ENCODE assay signal across 8 cellular contexts in the genomic region with DNA sequence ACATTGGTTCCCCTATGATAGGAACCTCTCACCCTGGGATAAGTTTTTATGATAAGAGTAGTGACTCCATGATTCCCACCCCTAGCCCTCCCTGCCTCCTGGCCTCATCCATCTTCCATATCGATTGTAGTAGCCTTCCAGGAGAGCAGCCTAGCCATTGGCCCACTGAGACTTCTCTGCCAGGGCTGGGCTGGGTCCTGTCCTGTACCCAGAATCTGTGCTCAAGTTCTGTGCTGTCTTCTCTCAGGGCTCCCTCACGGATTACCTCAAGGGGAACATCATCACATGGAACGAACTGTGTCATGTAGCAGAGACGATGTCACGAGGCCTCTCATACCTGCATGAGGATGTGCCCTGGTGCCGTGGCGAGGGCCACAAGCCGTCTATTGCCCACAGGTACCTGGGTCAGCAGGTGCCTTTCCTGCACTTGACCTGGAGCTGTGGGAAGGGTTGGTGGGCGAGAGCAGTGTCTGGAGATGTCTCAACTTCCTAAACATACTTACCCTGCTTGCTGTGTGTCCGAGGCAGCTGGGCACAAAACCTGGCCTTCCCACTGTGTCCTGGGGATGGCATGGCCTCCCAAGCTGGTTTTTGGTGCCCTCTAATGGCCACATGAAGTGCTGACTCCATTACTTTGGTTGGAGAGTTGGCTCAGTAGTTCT. TPM values are rescaled to one million over a fixed set of nuclear protein-coding genes. Genes with fewer than 3 reads are reported as not detected.
DNase-seq lines count a peak whose midpoint lies in the region; ATAC-seq and TF ChIP-seq lines count a peak whose summit lies in the region.

No MANE protein-coding gene starts in this region.

- H3K27ac Mint-ChIP-seq in activated CD4-positive, alpha-beta memory T cell treated with anti-CD3 and anti-CD28 coated beads for 36 hours, result no peak overlapping the region

- CTCF ChIA-PET in activated CD4-positive, alpha-beta memory T cell treated with anti-CD3 and anti-CD28 coated beads for 36 hours (lab: Charles Lee), result interaction anchor here (0.5 to 6.8 kb wide), 28 partner anchors 10 to 515 kb away, joined by 3 to 75 read pairs (median 4); a partner anchor contains a TSS

- H3K4me3 Mint-ChIP-seq in activated CD4-positive, alpha-beta memory T cell treated with anti-CD3 and anti-CD28 coated beads for 36 hours, result no peak overlapping the region

- in situ Hi-C loops in G401 (cut with HindIII; ENCODE audit: low sequenced_read_pairs), result no loop called here

- TF ChIP-seq POLR2A in tibial nerve (IDR thresholded peaks at IDR 0.05), result no peak

- H3K36me3 ChIP-seq in tibial nerve, result peaks cover 6 to 72% (median 12%) of the 10 kb centered on the region in 3 donors

- H3K27ac ChIP-seq in tibial nerve, result no peak overlapping the region

- H3K4me3 ChIP-seq in epithelial cell of esophagus (ENCODE audit: low read length), result no peak overlapping the region
- H3K4me3 ChIP-seq in tibial nerve, result no peak overlapping the region

- intact Hi-C loops in activated CD4-positive, alpha-beta memory T cell treated with anti-CD3 and anti-CD28 coated beads for 36 hours (cut with micrococcal nuclease), result loop anchor here (2.0 to 5.0 kb wide), 3 partner anchors 133 to 362 kb away; a partner anchor contains a TSS

- no peak for ATAC-seq in HG02973 (IDR thresholded peaks at IDR 0.05; ENCODE audit: unreplicated experiment)

- POLR2A ChIA-PET in activated CD4-positive, alpha-beta memory T cell treated with anti-CD3 and anti-CD28 coated beads for 36 hours (lab: Charles Lee), result no interaction called here

- peaks cover 0 to 4% (median 0%) of the 10 kb centered on the region in 4 donors for H3K4me1 ChIP-seq in tibial nerve

- H3K9me3 ChIP-seq in tibial nerve, result no peaks in the 10 kb centered on the region

- H3K27me3 ChIP-seq in tibial nerve, result no peaks in the 10 kb centered on the region

- DNase-seq in G401 (ENCODE audit: low spot score) (peak; percentile 90), GOT3 (lab: John Stamatoyannopoulos, UW) (peak; percentile 18), NCI-H2029 (lab: John Stamatoyannopoulos, UW) (peak; percentile 14), epithelial cell of esophagus (ENCODE audit: low read depth) (peak; percentile 65), middle frontal gyrus (ENCODE audit: extremely low spot score, low spot score) (peak; percentile 71), tibial nerve (ENCODE audit: low spot score in 2 of 2) (peak; percentile 38 to 58)
- DNase-seq in activated CD4-positive, alpha-beta memory T cell treated with anti-CD3 and anti-CD28 coated beads for 36 hours, result peak; percentile 58

- H3K4me1 Mint-ChIP-seq in activated CD4-positive, alpha-beta memory T cell treated with anti-CD3 and anti-CD28 coated beads for 36 hours (ENCODE audit: low read depth), result no peaks in the 10 kb centered on the region

- H3K9me3 Mint-ChIP-seq in activated CD4-positive, alpha-beta memory T cell treated with anti-CD3 and anti-CD28 coated beads for 36 hours, result no peaks in the 10 kb centered on the region

- peaks cover 16% of the 10 kb centered on the region for H3K36me3 Mint-ChIP-seq in activated CD4-positive, alpha-beta memory T cell treated with anti-CD3 and anti-CD28 coated beads for 36 hours

- peak in 1 of 2 donors; percentile 22 for TF ChIP-seq EP300 in tibial nerve (IDR thresholded peaks at IDR 0.05)

- peak; percentile 96 for TF ChIP-seq CTCF in epithelial cell of esophagus (IDR thresholded peaks at IDR 0.05; ENCODE audit: insufficient read depth, low read depth, low read length, missing control alignments)
- TF ChIP-seq CTCF in tibial nerve (IDR thresholded peaks at IDR 0.05), result peak; percentile 72 to 84 (median 82)

- H3K27me3 Mint-ChIP-seq in activated CD4-positive, alpha-beta memory T cell treated with anti-CD3 and anti-CD28 coated beads for 36 hours, result no peaks in the 10 kb centered on the region

- WGBS in tibial nerve, 2 donors, result 64 to 68% methylated on average over 7 to 10 of the region's 10 CpGs

RNA-seq across cellular contexts. Expression of a gene that starts 16.6 kb away (rescaled TPM):
- total RNA-seq in G401 (2014; rRNA removed; shearing (Covaris generic)), result 16.6 and 18.2 TPM in 2 replicates
- 10 to 100 TPM; 11.7 to 13.0 TPM for total RNA-seq in activated CD4-positive, alpha-beta memory T cell treated with anti-CD3 and anti-CD28 coated beads for 36 hours
- total RNA-seq in tibial nerve, result 10 to 100 TPM in 3 of 4 donors, 1 to 10 TPM in 1; 9.9 to 21.9 (median 20.9) TPM

RNA-seq across cellular contexts. Expression of a gene that starts 25.9 kb away (rescaled TPM):
- total RNA-seq in G401 (2014; rRNA removed; shearing (Covaris generic)), result 9.0 and 11.4 TPM in 2 replicates
- 1 to 10 TPM; 7.1 to 7.8 TPM for total RNA-seq in activated CD4-positive, alpha-beta memory T cell treated with anti-CD3 and anti-CD28 coated beads for 36 hours
- 10 to 100 TPM in 3 of 4 donors, 1 to 10 TPM in 1; 8.7 to 15.3 (median 12.6) TPM for total RNA-seq in tibial nerve

Comparison
In these comparisons a context has a peak if more than half of its experiments do, and no peak if none do; other contexts are left out.
1. DNase-seq: peak in every context shown above with its lines; median percentile 90 in G401; 71 in middle frontal gyrus; 65 in epithelial cell of esophagus; 58 in activated CD4-positive, alpha-beta memory T cell treated with anti-CD3 and anti-CD28 coated beads for 36 hours; 48 in tibial nerve; 18 in GOT3; 14 in NCI-H2029.